In genomic region chr1:18271336-18271735, GRCh38 we compare ENCODE assay signal across 11 cellular contexts.
"Had no signal": no experiment of that assay in that cellular context is flagged by ENCODE, and none has a peak within 500 bp of the region (broad histone marks: within the 10 kb centered on the region; RNA-seq: fewer than 3 reads in every experiment).

No MANE protein-coding gene starts in this region.

- H3K36me3 ChIP-seq: HAP-1 had no signal

- ATAC-seq: GM23338, HCT116 had no signal

- H3K4me2 ChIP-seq: GM23338 had no signal

- H3K4me3 ChIP-seq: GM23248, GM23338, HAP-1 had no signal

- H3K9me3 ChIP-seq: HAP-1 had no signal

- DNase-seq: GM23248, GOT3, H7, H9, HCEC 1CT, HFFc6 had no signal

- H2AFZ ChIP-seq: GM23248, GM23338 had no signal

- H3K9ac ChIP-seq: GM23248 had no signal

- FAIRE-seq: H1, H54 had no signal

- H3K27ac ChIP-seq: GM23248 had no signal

- H3K4me1 ChIP-seq: HAP-1 had no signal
